8 cellular contexts compared by ENCODE assay signal in the genomic region with DNA sequence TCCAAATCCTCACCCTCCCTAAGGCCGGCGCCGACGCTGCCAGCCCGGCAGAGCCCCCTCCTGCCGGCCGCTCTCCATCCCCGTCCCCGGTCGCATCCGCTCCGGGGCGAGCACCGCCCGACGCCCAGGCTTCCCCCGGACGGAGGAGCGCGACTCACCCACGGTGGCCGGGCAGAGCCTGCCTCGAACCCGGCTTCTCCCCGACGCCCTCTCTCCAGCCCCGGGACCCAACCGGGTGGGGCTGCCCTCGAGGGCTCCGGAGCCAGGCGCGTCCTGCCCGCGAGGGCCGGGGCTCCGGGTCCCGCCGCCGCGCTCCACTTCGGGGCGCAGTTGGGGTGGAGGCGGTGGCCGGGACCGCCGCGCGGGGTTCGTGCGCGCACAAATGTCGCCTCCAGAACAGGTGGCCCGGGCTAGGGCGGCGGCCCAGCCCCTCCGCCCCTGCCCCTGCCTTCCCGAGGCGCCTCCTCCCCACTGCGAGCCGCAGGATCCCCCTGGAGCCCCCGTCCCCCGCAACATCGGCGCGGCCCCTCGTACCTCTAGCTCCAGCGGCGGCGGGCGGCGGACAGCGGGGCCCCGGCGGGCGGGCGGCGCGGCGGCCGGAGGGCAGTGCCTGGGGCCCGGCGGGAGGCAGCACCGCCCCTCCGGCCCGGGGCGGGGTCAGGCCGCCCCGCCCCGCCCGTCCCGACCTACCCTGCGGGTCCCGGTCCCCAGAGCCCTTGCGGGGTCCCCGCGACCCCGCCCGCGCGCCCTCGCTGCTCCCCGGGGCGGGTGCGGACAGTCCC. TPM values are rescaled to one million over a fixed set of nuclear protein-coding genes. Genes with fewer than 3 reads are reported as not detected.
DNase-seq lines count a peak whose midpoint lies in the region; ATAC-seq and TF ChIP-seq lines count a peak whose summit lies in the region.

A gene with protein sequence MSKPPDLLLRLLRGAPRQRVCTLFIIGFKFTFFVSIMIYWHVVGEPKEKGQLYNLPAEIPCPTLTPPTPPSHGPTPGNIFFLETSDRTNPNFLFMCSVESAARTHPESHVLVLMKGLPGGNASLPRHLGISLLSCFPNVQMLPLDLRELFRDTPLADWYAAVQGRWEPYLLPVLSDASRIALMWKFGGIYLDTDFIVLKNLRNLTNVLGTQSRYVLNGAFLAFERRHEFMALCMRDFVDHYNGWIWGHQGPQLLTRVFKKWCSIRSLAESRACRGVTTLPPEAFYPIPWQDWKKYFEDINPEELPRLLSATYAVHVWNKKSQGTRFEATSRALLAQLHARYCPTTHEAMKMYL (minus strand): TSS at position 608 of the 782 bp plus-strand sequence. CDS start 26,919 bp downstream, outside the sequence.

- H3K27ac ChIP-seq in GM23248 (no peak within 1 kb of the TSS), right cardiac atrium (ENCODE audit: low read length) (peak within 1 kb of the TSS; percentile 84), sigmoid colon (peak within 1 kb of the TSS; percentile 95 to 96 (median 96))

- H3K9me3 ChIP-seq in GM23248 (ENCODE audit: low read depth) (no peaks in the 10 kb centered on the region), right cardiac atrium (ENCODE audit: control insufficient read depth, low read length) (no peaks in the 10 kb centered on the region), sigmoid colon (no peaks in the 10 kb centered on the region)

- H3K4me3 ChIP-seq in GM23248 (peak within 1 kb of the TSS; percentile 77), right cardiac atrium (ENCODE audit: low read length) (peak within 1 kb of the TSS; percentile 92), sigmoid colon (peak within 1 kb of the TSS; percentile 74 to 98 (median 88))

- H3K27me3 ChIP-seq in GM23248 (replicated peaks; ENCODE audit: insufficient read depth) = no peaks in the 10 kb centered on the region
- no peaks in the 10 kb centered on the region for H3K27me3 ChIP-seq in right cardiac atrium (ENCODE audit: control insufficient read depth, insufficient read depth)
- H3K27me3 ChIP-seq in sigmoid colon = peaks cover 0 to 7% (median 0%) of the 10 kb centered on the region in 3 donors

- H2AFZ ChIP-seq in GM23248 = peak within 1 kb of the TSS; percentile 89

- no peak for TF ChIP-seq EP300 in sigmoid colon (IDR thresholded peaks at IDR 0.05)

- no peaks in the 10 kb centered on the region for H3K36me3 Mint-ChIP-seq in activated naive CD8-positive, alpha-beta T cell treated with anti-CD3 and anti-CD28 coated beads for 36 hours

- no peak for TF ChIP-seq CTCF in sigmoid colon (IDR thresholded peaks at IDR 0.05)

- WGBS in GM23248 (ENCODE audit: low coverage in 1 of 2, low lambda C conversion rate in 2 of 2, missing lambda C conversion rate in 2 of 2), 2 experiments = 1% methylated on average over 46 to 62 of the region's 104 CpGs
- WGBS in right cardiac atrium = under 1% methylated on average over 99 of the region's 104 CpGs
- WGBS in sigmoid colon, 2 donors = 1% methylated on average over 104 of the region's 104 CpGs

- H3K4me2 ChIP-seq in GM23248 (ENCODE audit: unreplicated experiment) = peak within 1 kb of the TSS; percentile 80

- intact Hi-C loops in right cardiac atrium (cut with DNase I) (loop anchor here in 2 of 4 donors (5.0 to 10.0 kb wide), 2 partner anchors 33 to 56 kb away; no protein-coding TSS in a partner anchor), sigmoid colon (cut with DNase I) (no loop called here)

- TF ChIP-seq POLR2A in sigmoid colon (IDR thresholded peaks at IDR 0.05) = no peak

- H3K79me2 ChIP-seq in GM23248 (ENCODE audit: insufficient read depth) = 0 out of 2 replicates have a peak, but pooled peaks cover 14% of the 10 kb centered on the region

- peaks cover 13% of the 10 kb centered on the region; the same call in 1 of the 2 replicates for H3F3A ChIP-seq in GM23248 (ENCODE audit: insufficient read depth)

- H3K4me3 Mint-ChIP-seq in activated naive CD8-positive, alpha-beta T cell treated with anti-CD3 and anti-CD28 coated beads for 36 hours = peak within 1 kb of the TSS; percentile 44

- H3K36me3 ChIP-seq in GM23248 (ENCODE audit: low read depth) = no peaks in the 10 kb centered on the region
- H3K36me3 ChIP-seq in sigmoid colon = no peaks in the 10 kb centered on the region

- DNase-seq in ACHN (peak; percentile 31), GM23248 (peak; percentile 55), right cardiac atrium (peak; percentile 43 to 82 (median 80)), sigmoid colon (no peak), SW480 (ENCODE audit: low spot score) (no peak), NAMALWA (ENCODE audit: low spot score) (no peak)
- peak; percentile 22 for DNase-seq in activated naive CD8-positive, alpha-beta T cell treated with anti-CD3 and anti-CD28 coated beads for 36 hours

- H3K9ac ChIP-seq in GM23248 = peak within 1 kb of the TSS; percentile 75

- H3K4me1 ChIP-seq in GM23248 (ENCODE audit: insufficient read depth) = peaks cover 15% of the 10 kb centered on the region; the same call in 1 of the 2 replicates
- H3K4me1 ChIP-seq in right cardiac atrium (ENCODE audit: control insufficient read depth, insufficient read depth, low read length) = peaks cover 12% of the 10 kb centered on the region
- H3K4me1 ChIP-seq in sigmoid colon = peaks cover 0 to 47% (median 39%) of the 10 kb centered on the region in 4 donors

- peaks cover 64% of the 10 kb centered on the region for H3K27me3 Mint-ChIP-seq in activated naive CD8-positive, alpha-beta T cell treated with anti-CD3 and anti-CD28 coated beads for 36 hours

- H3K9me2 ChIP-seq in GM23248 (ENCODE audit: insufficient read depth) = no peaks in the 10 kb centered on the region

- H4K20me1 ChIP-seq in GM23248 (ENCODE audit: insufficient read depth) = no peaks in the 10 kb centered on the region

- no peaks in the 10 kb centered on the region for H3K9me3 Mint-ChIP-seq in activated naive CD8-positive, alpha-beta T cell treated with anti-CD3 and anti-CD28 coated beads for 36 hours

- in situ Hi-C loops in ACHN (cut with HindIII; ENCODE audit: low pct_ligation_motif_present, low pct_unique_long_range_greater_than_20kb, low sequenced_read_pairs) (no loop called here), GM23248 (cut with MboI) (no loop called here)

- H3K27ac Mint-ChIP-seq in activated naive CD8-positive, alpha-beta T cell treated with anti-CD3 and anti-CD28 coated beads for 36 hours = no peak within 1 kb of the TSS

- peaks cover 18% of the 10 kb centered on the region for H3K4me1 Mint-ChIP-seq in activated naive CD8-positive, alpha-beta T cell treated with anti-CD3 and anti-CD28 coated beads for 36 hours

- ATAC-seq in right cardiac atrium (peak; percentile 71 to 75), HG03095 (IDR thresholded peaks at IDR 0.05; ENCODE audit: unreplicated experiment) (no peak)

RNA-seq across cellular contexts. Expression of the gene that starts here (rescaled TPM):
- total RNA-seq in GM23248 (2014; rRNA removed; shearing (Covaris generic)) = 10.9 and 18.6 TPM in 2 replicates
- polyA plus RNA-seq in GM23248 (2016; fragmentation: Nextera tagmentation; extraction: Ambion mirVana) (14.8 and 15.4 TPM in 2 replicates), right cardiac atrium (66.3 TPM), sigmoid colon (10 to 100 TPM in 2 of 3 donors, 1 to 10 TPM in 1; 1.6 to 17.3 (median 12.6) TPM)
- under 1 TPM in 1 of 2 experiments, not detected in 1; 0.08 TPM for total RNA-seq in activated naive CD8-positive, alpha-beta T cell treated with anti-CD3 and anti-CD28 coated beads for 36 hours
- total RNA-seq in right cardiac atrium (100 to 1,000 TPM in 1 of 4 donors, 10 to 100 TPM in 3; 74.3 to 103 (median 86.8) TPM), sigmoid colon (10 to 100 TPM; 23.5 to 51.0 (median 27.7) TPM)

Comparison
In these comparisons a context has a peak if more than half of its experiments do, and no peak if none do; other contexts are left out.
1. RNA of the gene that starts here (total RNA-seq): 74.3 to 103 TPM in right cardiac atrium, 23.5 to 51.0 TPM in sigmoid colon and 10.9 to 18.6 TPM in GM23248; 0.08 TPM in activated naive CD8-positive, alpha-beta T cell treated with anti-CD3 and anti-CD28 coated beads for 36 hours; every median in the first group is over 10 times any median in the second.
2. Peak in DNase-seq in activated naive CD8-positive, alpha-beta T cell treated with anti-CD3 and anti-CD28 coated beads for 36 hours; RNA of the gene not detected or under 1 TPM.
3. DNase-seq: peak in ACHN (single experiment), GM23248 (single experiment) and right cardiac atrium (3 of 3); none in sigmoid colon (single experiment), SW480 (single experiment) and NAMALWA (single experiment).
4. Peak in every context shown above with its lines, with median percentiles within 50 percentile points of each other: H3K4me3 ChIP-seq.